ENCODE assay signal across 19 cellular contexts in the genomic region with DNA sequence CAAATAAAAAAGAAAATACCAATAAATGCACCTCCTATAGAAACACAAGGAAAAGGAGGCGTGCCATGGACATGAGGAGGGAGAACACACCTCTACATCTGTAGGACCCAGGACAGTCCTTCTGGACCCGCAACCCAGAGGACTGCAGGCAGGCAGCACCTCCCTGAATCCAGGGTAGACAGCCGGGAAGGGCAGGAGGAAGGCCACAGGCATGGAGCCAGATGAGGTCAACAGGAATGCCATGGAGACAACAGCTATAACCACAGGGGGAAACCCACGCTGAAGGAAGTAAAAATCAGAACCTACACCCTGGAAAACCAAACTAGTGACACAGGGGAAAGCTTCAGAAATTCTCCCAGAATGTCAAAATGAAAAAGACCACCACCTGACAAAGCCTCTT.
DNase-seq lines count a peak whose midpoint lies in the region; ATAC-seq and TF ChIP-seq lines count a peak whose summit lies in the region.
"Had no signal": no experiment of that assay in that cellular context is flagged by ENCODE, and none has a peak within 500 bp of the region (broad histone marks: within the 10 kb centered on the region; RNA-seq: fewer than 3 reads in every experiment).

No MANE protein-coding gene starts in this region.

- ATAC-seq in heart right ventricle (peak in 7 of 8 donors; percentile 41 to 78 (median 63)), GM21717 (IDR thresholded peaks at IDR 0.05; ENCODE audit: unreplicated experiment) (no peak), HG03354 (IDR thresholded peaks at IDR 0.05; ENCODE audit: poor library complexity, severe bottlenecking, unreplicated experiment) (no peak)
- ATAC-seq: K562 had no signal

- no peaks in the 10 kb centered on the region for H3K36me3 ChIP-seq in heart right ventricle
- H3K36me3 ChIP-seq: BLaER1 treated with 17β-estradiol and CSF1 and Interleukin-3, amounts not matched to agents 10 nM and 100 nM had no signal

- intact Hi-C loops in heart right ventricle (cut with DNase I) (no loop called here), cardiac septum (cut with DNase I) (no loop called here)

- peaks cover 0 to 13% (median 0%) of the 10 kb centered on the region in 11 donors for H3K9me3 ChIP-seq in heart right ventricle

- peaks cover 0 to 20% (median 0%) of the 10 kb centered on the region in 9 donors for H3K4me1 ChIP-seq in heart right ventricle

- H3K4me3 ChIP-seq in heart right ventricle = no peak overlapping the region
- H3K4me3 ChIP-seq: BLaER1 treated with 17β-estradiol and CSF1 and Interleukin-3, amounts not matched to agents 10 nM and 100 nM; GM23248; K562; PC-9 had no signal

- H3K27me3 ChIP-seq in heart right ventricle = peaks cover 0 to 4% (median 0%) of the 10 kb centered on the region in 7 donors
- H3K27me3 ChIP-seq: BLaER1 treated with 17β-estradiol and CSF1 and Interleukin-3, amounts not matched to agents 10 nM and 100 nM had no signal

- DNase-seq in heart right ventricle = peak in 1 of 2 donors; percentile 28
- no peak for DNase-seq in cardiac septum (ENCODE audit: low spot score)
- DNase-seq in RPMI7951 (ENCODE audit: low read depth) = peak; percentile 12
- DNase-seq in glomerular visceral epithelial cell (ENCODE audit: extremely low spot score) = peak; percentile 83
- DNase-seq in renal cortical epithelial cell (ENCODE audit: low read depth) = peak; percentile 60
- no peak for DNase-seq in NCI-H1694 (lab: John Stamatoyannopoulos, UW)
- DNase-seq: CD8-positive, alpha-beta memory T cell; DMS79 treated with DMSO at 0.1 percent for 48 hours; GM23248; HCEC 1CT; NCI-H1436; NCI-H2029 treated with DMSO at 0.1 percent for 48 hours; NCI-H2171 treated with DMSO at 0.1 percent for 48 hours; NCI-H82; PC-9 had no signal

- WGBS in heart right ventricle, 2 donors = 53 to 65% methylated on average over 4 of the region's 4 CpGs

- TF ChIP-seq CTCF in heart right ventricle (IDR thresholded peaks at IDR 0.05) = no peak

- no peak overlapping the region for H3K27ac ChIP-seq in heart right ventricle
- H3K27ac ChIP-seq: BLaER1 treated with 17β-estradiol and CSF1 and Interleukin-3, amounts not matched to agents 10 nM and 100 nM; GM23248; PC-9 had no signal

Comparison
In these comparisons a context has a peak if more than half of its experiments do, and no peak if none do; other contexts are left out.
1. ATAC-seq: peak in heart right ventricle (7 of 8); none in GM21717 (single experiment) and HG03354 (single experiment).
2. DNase-seq: peak in RPMI7951 (single experiment), glomerular visceral epithelial cell (single experiment) and renal cortical epithelial cell (single experiment); none in cardiac septum (single experiment) and NCI-H1694 (single experiment).